7 cellular contexts compared by ENCODE assay signal in genomic region chr16:4028144-4028543, GRCh38.
"Had no signal": no experiment of that assay in that cellular context is flagged by ENCODE, and none has a peak within 500 bp of the region (broad histone marks: within the 10 kb centered on the region; RNA-seq: fewer than 3 reads in every experiment).

No MANE protein-coding gene starts in this region.

- H3K27ac ChIP-seq: HL-60 had no signal

- H3K36me3 ChIP-seq: HAP-1 had no signal

- DNase-seq: H7, HFFc6 had no signal

- H3K9me3 ChIP-seq: HAP-1 had no signal

- H3K4me2 ChIP-seq: GM23338 had no signal

- FAIRE-seq: HepG2 had no signal

- H3K4me1 ChIP-seq: HAP-1 had no signal

- ATAC-seq: GM23338, HCT116, HepG2 had no signal

- H3K4me3 ChIP-seq: GM23338, HAP-1 had no signal

- H2AFZ ChIP-seq: GM23338 had no signal
